Comparison of ENCODE assay signal across 1 cellular context in the genomic region with DNA sequence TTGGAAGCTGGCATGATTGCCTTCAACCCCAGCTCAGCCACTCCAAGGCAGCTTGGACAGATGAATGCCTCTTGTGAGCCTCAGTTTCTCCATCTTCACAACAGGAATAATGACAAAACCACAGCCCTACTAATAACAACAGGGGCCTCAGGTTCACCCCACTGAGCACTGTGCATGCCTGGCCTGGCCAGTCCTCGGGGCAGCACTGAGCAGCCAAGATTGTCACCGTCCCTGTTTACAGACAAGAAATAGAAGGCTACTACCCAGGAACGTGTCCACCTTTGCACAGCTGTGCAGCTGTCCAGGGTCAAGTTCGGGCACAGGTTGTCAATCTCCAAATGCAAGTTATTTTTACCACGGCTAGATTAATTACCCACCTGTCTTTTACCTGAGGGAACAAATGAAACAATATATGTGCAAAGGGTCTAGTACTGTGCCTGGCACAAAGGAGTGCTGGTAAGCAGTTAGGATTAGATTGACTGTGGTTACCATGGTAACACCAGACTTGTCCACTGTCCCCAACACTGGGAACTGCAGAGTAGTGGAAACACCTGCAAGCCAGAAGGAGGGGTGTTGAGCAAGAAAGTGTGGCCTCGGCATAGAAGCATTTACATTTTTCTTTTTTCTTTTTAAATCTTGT.
TF ChIP-seq lines count a peak whose summit lies in the region.

No MANE protein-coding gene starts in this region.

TF ChIP-seq in K562, 482 proteins besides CTCF, POLR2A, EP300 and RAD21 (continued from another document):
- TF ChIP-seq, protein P1, sequence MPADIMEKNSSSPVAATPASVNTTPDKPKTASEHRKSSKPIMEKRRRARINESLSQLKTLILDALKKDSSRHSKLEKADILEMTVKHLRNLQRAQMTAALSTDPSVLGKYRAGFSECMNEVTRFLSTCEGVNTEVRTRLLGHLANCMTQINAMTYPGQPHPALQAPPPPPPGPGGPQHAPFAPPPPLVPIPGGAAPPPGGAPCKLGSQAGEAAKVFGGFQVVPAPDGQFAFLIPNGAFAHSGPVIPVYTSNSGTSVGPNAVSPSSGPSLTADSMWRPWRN (IDR thresholded peaks at IDR 0.05; ENCODE audit: low read depth): no peak
- TF ChIP-seq NELFE (IDR thresholded peaks at IDR 0.05; ENCODE audit: insufficient read depth, insufficient read length) (no peak), ZNF311 (CRISPR knock-in tag; IDR thresholded peaks at IDR 0.05) (no peak)
- TF ChIP-seq, protein P2, sequence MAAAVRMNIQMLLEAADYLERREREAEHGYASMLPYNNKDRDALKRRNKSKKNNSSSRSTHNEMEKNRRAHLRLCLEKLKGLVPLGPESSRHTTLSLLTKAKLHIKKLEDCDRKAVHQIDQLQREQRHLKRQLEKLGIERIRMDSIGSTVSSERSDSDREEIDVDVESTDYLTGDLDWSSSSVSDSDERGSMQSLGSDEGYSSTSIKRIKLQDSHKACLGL (CRISPR knock-in tag; IDR thresholded peaks at IDR 0.05; ENCODE audit: borderline replicate concordance, poor library complexity, severe bottlenecking): no peak
